In the genomic region with DNA sequence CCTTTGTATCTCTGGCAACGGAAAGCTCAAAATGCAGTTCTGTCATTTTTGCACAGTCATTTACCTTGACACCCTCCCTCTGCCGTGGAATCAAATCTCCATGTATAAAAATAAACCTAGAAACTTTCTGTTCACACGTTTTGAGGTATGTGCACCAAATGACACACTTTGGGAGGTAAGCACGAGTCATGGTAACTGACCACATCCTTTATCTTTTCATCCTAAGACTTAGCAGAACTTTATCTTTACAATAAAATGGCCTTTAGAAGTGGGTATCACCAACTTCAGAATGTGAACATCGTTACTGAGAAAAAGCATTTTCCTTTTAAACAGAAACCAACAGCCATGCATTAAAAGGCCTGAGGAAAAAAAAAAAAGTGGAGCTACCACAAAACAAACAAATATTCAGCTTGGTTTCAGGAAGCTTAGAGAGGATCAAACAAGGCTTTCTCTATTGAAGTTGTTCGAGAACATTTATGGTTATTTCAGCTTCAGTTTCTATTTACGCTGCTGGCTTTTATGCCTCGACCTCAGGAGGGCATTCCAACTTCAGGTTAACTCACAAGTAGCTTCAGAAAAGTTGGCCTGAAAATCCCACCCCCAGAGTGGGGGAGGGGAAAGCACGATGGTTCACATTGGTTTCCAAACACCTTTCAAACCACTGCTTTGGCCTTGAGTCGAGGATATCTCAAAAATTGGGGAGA, we compare ENCODE assay signal across 8 cellular contexts.
DNase-seq lines count a peak whose midpoint lies in the region; ATAC-seq, FAIRE-seq and TF ChIP-seq lines count a peak whose summit lies in the region.

No MANE protein-coding gene starts in this region.

- H3K9me3 Mint-ChIP-seq in activated naive CD8-positive, alpha-beta T cell treated with anti-CD3 and anti-CD28 coated beads, Interleukin-2, amount 10 ng/mL, durations not matched to agents 7 days and 5 days, result no peaks in the 10 kb centered on the region
- H3K9me3 Mint-ChIP-seq in MCF 10A (ENCODE audit: unreplicated experiment), result no peaks in the 10 kb centered on the region

- H3K27ac ChIP-seq in HUES64 (ENCODE audit: low read depth, low read length), result peak overlapping the region; percentile 64

- H3K4me3 Mint-ChIP-seq in activated naive CD8-positive, alpha-beta T cell treated with anti-CD3 and anti-CD28 coated beads, Interleukin-2, amount 10 ng/mL, durations not matched to agents 7 days and 5 days, result peak overlapping the region; percentile 76
- H3K4me3 Mint-ChIP-seq in MCF 10A (ENCODE audit: unreplicated experiment), result no peak overlapping the region

- H3K9me3 ChIP-seq in HUES64 (ENCODE audit: insufficient read depth, low read depth, low read length), result no peaks in the 10 kb centered on the region

- peak; percentile 80 for FAIRE-seq in GM19239 (lab: Jason Lieb, UNC)

- no peaks in the 10 kb centered on the region for H3K36me3 Mint-ChIP-seq in activated naive CD8-positive, alpha-beta T cell treated with anti-CD3 and anti-CD28 coated beads, Interleukin-2, amount 10 ng/mL, durations not matched to agents 7 days and 5 days
- H3K36me3 Mint-ChIP-seq in MCF 10A (ENCODE audit: insufficient read depth, unreplicated experiment), result no peaks in the 10 kb centered on the region

- H3K27ac Mint-ChIP-seq in activated naive CD8-positive, alpha-beta T cell treated with anti-CD3 and anti-CD28 coated beads, Interleukin-2, amount 10 ng/mL, durations not matched to agents 7 days and 5 days, result peak overlapping the region; percentile 82
- H3K27ac Mint-ChIP-seq in MCF 10A (ENCODE audit: low read depth, unreplicated experiment), result no peak overlapping the region

- no peaks in the 10 kb centered on the region for H3K36me3 ChIP-seq in HUES64 (ENCODE audit: insufficient read depth, low read length)

- peak overlapping the region; percentile 42; the same call in 1 of the 2 replicates for H3K9ac ChIP-seq in HUES64 (ENCODE audit: low read depth, low read length)

- H3K4me1 Mint-ChIP-seq in activated naive CD8-positive, alpha-beta T cell treated with anti-CD3 and anti-CD28 coated beads, Interleukin-2, amount 10 ng/mL, durations not matched to agents 7 days and 5 days, result peaks cover 28% of the 10 kb centered on the region
- peaks cover 10% of the 10 kb centered on the region for H3K4me1 Mint-ChIP-seq in MCF 10A (ENCODE audit: insufficient read depth, unreplicated experiment)

- POLR2A ChIA-PET in activated naive CD8-positive, alpha-beta T cell treated with anti-CD3 and anti-CD28 coated beads, Interleukin-2, amount 10 ng/mL, durations not matched to agents 7 days and 5 days (lab: Charles Lee), result interaction anchor here (0.6 to 1.7 kb wide), 6 partner anchors 45 to 334 kb away, joined by 3 to 10 read pairs (median 3); no protein-coding TSS in a partner anchor
- POLR2A ChIA-PET in MCF 10A (lab: Yijun Ruan, JAX), result interaction anchor here (0.7 kb wide), 1 partner anchor 1158 kb away, joined by 3 read pairs; no protein-coding TSS in a partner anchor

- no TSS peak for BruUV-seq in MCF 10A (replicated peaks; lab: Mats Ljungman, UMichigan)

- CTCF ChIA-PET in MCF 10A (lab: Yijun Ruan, JAX), result interaction anchor here (0.7 to 1.2 kb wide), 3 partner anchors 10 to 267 kb away, joined by 3 to 5 read pairs (median 4); no protein-coding TSS in a partner anchor

- no peak overlapping the region for H3K4me3 ChIP-seq in HUES64 (ENCODE audit: low read length)

- no peaks in the 10 kb centered on the region for H3K27me3 ChIP-seq in HUES64 (ENCODE audit: insufficient read depth, low read length)

- intact Hi-C loops in MCF 10A (cut with micrococcal nuclease) (no loop called here), posterior cingulate gyrus (cut with DNase I) (no loop called here)

- peaks cover 6% of the 10 kb centered on the region for H3K27me3 Mint-ChIP-seq in activated naive CD8-positive, alpha-beta T cell treated with anti-CD3 and anti-CD28 coated beads, Interleukin-2, amount 10 ng/mL, durations not matched to agents 7 days and 5 days
- no peaks in the 10 kb centered on the region for H3K27me3 Mint-ChIP-seq in MCF 10A (ENCODE audit: insufficient read depth, unreplicated experiment)

- peaks cover 53% of the 10 kb centered on the region for H3K4me1 ChIP-seq in HUES64 (ENCODE audit: insufficient read depth, low read length)

- WGBS in HUES64, result 63% methylated on average over 9 of the region's 10 CpGs

- peak; percentile 85 for ATAC-seq in activated naive CD8-positive, alpha-beta T cell treated with anti-CD3 and anti-CD28 coated beads, Interleukin-2, amount 10 ng/mL, durations not matched to agents 7 days and 5 days (ENCODE audit: low read depth)
- ATAC-seq in GM19397 (IDR thresholded peaks at IDR 0.05; ENCODE audit: unreplicated experiment), result no peak

- DNase-seq in GM19239 (ENCODE audit: insufficient read length, low spot score) (peak; percentile 22), MCF 10A (ENCODE audit: unreplicated experiment) (no peak), SHP77 (lab: John Stamatoyannopoulos, UW) (no peak), posterior cingulate gyrus (no peak)
- no peak for DNase-seq in activated naive CD8-positive, alpha-beta T cell treated with anti-CD3 and anti-CD28 coated beads, Interleukin-2, amount 10 ng/mL, durations not matched to agents 7 days and 5 days
- peak; percentile 57 for DNase-seq in stimulated activated CD4-positive, alpha-beta T cell treated with anti-CD3 and anti-CD28 coated beads, Interleukin-4, amount 100 ng/mL, for 1 hour

- TF ChIP-seq CTCF in MCF 10A (IDR thresholded peaks at IDR 0.05; ENCODE audit: unreplicated experiment), result no peak

Comparison
In these comparisons a context has a peak if more than half of its experiments do, and no peak if none do; other contexts are left out.
1. DNase-seq: peak in GM19239 (single experiment) and stimulated activated CD4-positive, alpha-beta T cell treated with anti-CD3 and anti-CD28 coated beads, Interleukin-4, amount 100 ng/mL, for 1 hour (single experiment); none in activated naive CD8-positive, alpha-beta T cell treated with anti-CD3 and anti-CD28 coated beads, Interleukin-2, amount 10 ng/mL, durations not matched to agents 7 days and 5 days (single experiment), MCF 10A (single experiment), SHP77 (0 of 2) and posterior cingulate gyrus (0 of 10).